ENCODE assay signal across 1 cellular context in genomic region chr17:8146381-8147140, GRCh38.
TF ChIP-seq lines count a peak whose summit lies in the region.

No MANE protein-coding gene starts in this region.

TF ChIP-seq in GM23338, 12 proteins besides CTCF, POLR2A, EP300 and RAD21:
- TF ChIP-seq ETS1 (IDR thresholded peaks at IDR 0.05) (no peak), CREB1 (CRISPR knock-in tag; IDR thresholded peaks at IDR 0.05; ENCODE audit: low read depth) (no peak), REST (IDR thresholded peaks at IDR 0.05; ENCODE audit: unreplicated experiment) (no peak), JUNB (IDR thresholded peaks at IDR 0.05; ENCODE audit: unreplicated experiment) (no peak), NANOG (IDR thresholded peaks at IDR 0.05; ENCODE audit: borderline replicate concordance) (no peak), POLR2AphosphoS5 (IDR thresholded peaks at IDR 0.05; ENCODE audit: low read depth) (no peak), ZNF331 (CRISPR knock-in tag; IDR thresholded peaks at IDR 0.05; ENCODE audit: low read depth) (no peak), EZH2 (IDR thresholded peaks at IDR 0.05; ENCODE audit: low read depth, unreplicated experiment) (no peak), ZNF462 (CRISPR knock-in tag; IDR thresholded peaks at IDR 0.05) (no peak), STAT1 (IDR thresholded peaks at IDR 0.05; ENCODE audit: unreplicated experiment) (no peak), ZNF114 (CRISPR knock-in tag; IDR thresholded peaks at IDR 0.05) (no peak), EZH2phosphoT487 (IDR thresholded peaks at IDR 0.05; ENCODE audit: unreplicated experiment) (no peak)
